ENCODE assay signal across 1 cellular context in genomic region chr18:8507361-8507760, GRCh38.
TF ChIP-seq lines count a peak whose summit lies in the region.

No MANE protein-coding gene starts in this region.

TF ChIP-seq in K562, 482 proteins besides CTCF, POLR2A, EP300 and RAD21 (continued from another document):
- TF ChIP-seq CREB3 (tag; conservative IDR thresholded peaks at IDR 0.05; ENCODE audit: low read depth) (0 out of 2 replicates have a peak, but pooled peaks have one; percentile 39), MBD2 (IDR thresholded peaks at IDR 0.05; ENCODE audit: borderline replicate concordance, low read depth) (no peak), CTCFL (IDR thresholded peaks at IDR 0.05; ENCODE audit: borderline replicate concordance, insufficient read depth, low read depth, low read length, poor library complexity, severe bottlenecking) (peak; percentile 28), ZKSCAN8 (CRISPR knock-in tag; IDR thresholded peaks at IDR 0.05) (no peak), MLX (CRISPR knock-in tag; conservative IDR thresholded peaks at IDR 0.05) (no peak), PHF20 (IDR thresholded peaks at IDR 0.05; ENCODE audit: partially characterized antibody) (no peak), NR4A1 (CRISPR knock-in tag; IDR thresholded peaks at IDR 0.05) (no peak), NR4A1 (tag; IDR thresholded peaks at IDR 0.05) (0 out of 2 replicates have a peak, but pooled peaks have one; percentile 54), THAP12 (CRISPR knock-in tag; IDR thresholded peaks at IDR 0.05) (no peak), TEAD2 (tag; IDR thresholded peaks at IDR 0.05) (0 out of 2 replicates have a peak, but pooled peaks have one; percentile 53), MAZ (CRISPR knock-in tag; conservative IDR thresholded peaks at IDR 0.05 in 1 of 2, IDR thresholded peaks at IDR 0.05 in 1 of 2) (no peak), NR2C1 (IDR thresholded peaks at IDR 0.05) (no peak), NR2C1 (tag; IDR thresholded peaks at IDR 0.05) (peak; percentile 50; the same call in 1 of the 2 replicates), NFE2 (IDR thresholded peaks at IDR 0.05; ENCODE audit: low read depth) (peak; percentile 20; the same call in 1 of the 2 replicates), ZNF766 (CRISPR knock-in tag; conservative IDR thresholded peaks at IDR 0.05) (0 out of 2 replicates have a peak, but pooled peaks have one; percentile 20), ZNF347 (CRISPR knock-in tag; IDR thresholded peaks at IDR 0.05; ENCODE audit: low read depth) (no peak), HINFP (tag; conservative IDR thresholded peaks at IDR 0.05; ENCODE audit: low read depth) (0 out of 2 replicates have a peak, but pooled peaks have one; percentile 14), ZNF592 (IDR thresholded peaks at IDR 0.05) (peak; percentile 78), TEAD1 (CRISPR knock-in tag; IDR thresholded peaks at IDR 0.05) (0 out of 4 replicates have a peak, but pooled peaks of 1 of the 2 experiments have one; percentile 19), GTF2E2 (tag; IDR thresholded peaks at IDR 0.05) (no peak), DDX20 (tag; IDR thresholded peaks at IDR 0.05; ENCODE audit: low read depth) (0 out of 2 replicates have a peak, but pooled peaks have one; percentile 42), ELF1 (tag; IDR thresholded peaks at IDR 0.05) (no peak)
TF ChIP-seq in K562: peak in this region for 11.
